ENCODE assay signal across 11 cellular contexts in the genomic region with DNA sequence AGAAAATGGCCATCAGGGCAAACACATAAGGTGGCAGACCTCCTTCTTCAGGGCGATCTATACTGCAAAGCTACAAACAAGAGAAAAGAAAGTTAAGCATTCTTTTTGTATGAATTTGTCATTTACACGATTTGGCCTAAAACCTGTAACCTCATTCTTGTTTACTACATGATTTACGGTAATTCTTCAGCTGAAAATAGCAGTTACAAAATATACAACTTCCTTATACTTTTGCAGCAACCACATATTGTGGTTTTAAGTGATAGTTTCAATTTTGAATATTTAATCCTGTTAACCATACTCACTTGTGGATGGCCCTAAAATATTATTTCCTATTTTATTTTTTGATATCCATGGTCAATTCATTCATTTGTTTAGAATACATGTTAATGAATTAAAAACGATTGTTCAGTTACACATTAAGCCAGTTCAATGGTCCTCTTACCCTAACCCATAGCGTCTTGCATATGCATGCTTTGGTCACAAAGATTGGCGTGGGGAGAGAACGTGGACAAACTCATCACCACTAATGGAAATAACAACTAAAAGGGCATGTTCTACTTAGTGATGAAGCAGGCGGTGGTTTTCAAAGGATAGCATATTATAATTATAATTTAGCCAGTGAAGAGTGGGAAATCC. TPM values are rescaled to one million over a fixed set of nuclear protein-coding genes. Genes with fewer than 3 reads are reported as not detected.
DNase-seq lines count a peak whose midpoint lies in the region; ATAC-seq and TF ChIP-seq lines count a peak whose summit lies in the region.
"Had no signal": no experiment of that assay in that cellular context is flagged by ENCODE, and none has a peak within 500 bp of the region (broad histone marks: within the 10 kb centered on the region; RNA-seq: fewer than 3 reads in every experiment).

No MANE protein-coding gene starts in this region.

- no peak for TF ChIP-seq CTCF in activated B cell treated with CpG ODN at 0.5 μM for 24 hours (IDR thresholded peaks at IDR 0.05)
- no peak for TF ChIP-seq CTCF in spleen (IDR thresholded peaks at IDR 0.05 in 8 of 11, conservative IDR thresholded peaks at IDR 0.05 in 3 of 11)

- CTCF ChIA-PET in activated CD4-positive, alpha-beta T cell treated with anti-CD3 and anti-CD28 coated beads for 36 hours (lab: Charles Lee), result no interaction called here
- CTCF ChIA-PET in activated B cell treated with CpG ODN at 0.5 μM for 24 hours (lab: Charles Lee), result interaction anchor here (0.6 to 0.8 kb wide), 2 partner anchors 27 to 76 kb away, joined by 3 read pairs; no protein-coding TSS in a partner anchor

- H3K27ac Mint-ChIP-seq in activated CD4-positive, alpha-beta T cell treated with anti-CD3 and anti-CD28 coated beads for 36 hours, result peak overlapping the region; percentile 42
- H3K27ac Mint-ChIP-seq in activated B cell treated with CpG ODN at 0.5 μM for 24 hours, result peak overlapping the region; percentile 51

- H3K27me3 Mint-ChIP-seq in activated CD4-positive, alpha-beta T cell treated with anti-CD3 and anti-CD28 coated beads for 36 hours, result no peaks in the 10 kb centered on the region
- no peaks in the 10 kb centered on the region for H3K27me3 Mint-ChIP-seq in activated B cell treated with CpG ODN at 0.5 μM for 24 hours

- peaks cover 22 to 83% (median 45%) of the 10 kb centered on the region in 6 donors for H3K4me1 ChIP-seq in spleen

- peaks cover 44% of the 10 kb centered on the region for H3K4me1 Mint-ChIP-seq in activated CD4-positive, alpha-beta T cell treated with anti-CD3 and anti-CD28 coated beads for 36 hours
- peaks cover 53% of the 10 kb centered on the region for H3K4me1 Mint-ChIP-seq in activated B cell treated with CpG ODN at 0.5 μM for 24 hours

- peaks cover 86% of the 10 kb centered on the region for H3K36me3 Mint-ChIP-seq in activated CD4-positive, alpha-beta T cell treated with anti-CD3 and anti-CD28 coated beads for 36 hours (ENCODE audit: low read depth)
- peaks cover 94% of the 10 kb centered on the region for H3K36me3 Mint-ChIP-seq in activated B cell treated with CpG ODN at 0.5 μM for 24 hours (ENCODE audit: low read depth)

- H3K9me3 ChIP-seq in spleen, result no peaks in the 10 kb centered on the region
- H3K9me3 ChIP-seq: SJSA1 had no signal

- peaks cover 2 to 100% (median 66%) of the 10 kb centered on the region in 6 donors for H3K36me3 ChIP-seq in spleen

- H3K4me3 Mint-ChIP-seq in activated CD4-positive, alpha-beta T cell treated with anti-CD3 and anti-CD28 coated beads for 36 hours, result no peak overlapping the region
- peak overlapping the region; percentile 49 for H3K4me3 Mint-ChIP-seq in activated B cell treated with CpG ODN at 0.5 μM for 24 hours

- no peak for TF ChIP-seq POLR2A in spleen (IDR thresholded peaks at IDR 0.05)

- peak overlapping the region; percentile 7 to 84 (median 70) for H3K27ac ChIP-seq in spleen
- H3K27ac ChIP-seq: SJSA1 had no signal

- DNase-seq in activated CD4-positive, alpha-beta T cell treated with anti-CD3 and anti-CD28 coated beads for 36 hours, result no peak
- DNase-seq in activated CD4-positive, alpha-beta T cell treated with anti-CD3 and anti-CD28 coated beads, Interleukin-2, amount 50 U/mL, for 1 hour, result no peak
- no peak for DNase-seq in activated B cell treated with CpG ODN at 0.5 μM for 24 hours
- DNase-seq in spleen, result no peak
- no peak for DNase-seq in kidney glomerular epithelial cell (lab: John Stamatoyannopoulos, UW)
- no peak for DNase-seq in hepatic stellate cell (ENCODE audit: low spot score)
- DNase-seq in NCI-H510A (lab: John Stamatoyannopoulos, UW), result no peak
- DNase-seq: glutamatergic neuron, NCI-H2081 had no signal

- POLR2A ChIA-PET in activated CD4-positive, alpha-beta T cell treated with anti-CD3 and anti-CD28 coated beads for 36 hours (lab: Charles Lee), result no interaction called here
- POLR2A ChIA-PET in activated B cell treated with CpG ODN at 0.5 μM for 24 hours (lab: Charles Lee), result interaction anchor here (0.6 to 1.3 kb wide), 4 partner anchors 13 to 415 kb away, joined by 3 to 4 read pairs (median 4); partner anchors contain the start of gene ISCA1

- H3K9me3 Mint-ChIP-seq in activated CD4-positive, alpha-beta T cell treated with anti-CD3 and anti-CD28 coated beads for 36 hours (ENCODE audit: low read depth), result no peaks in the 10 kb centered on the region
- peaks cover 2% of the 10 kb centered on the region for H3K9me3 Mint-ChIP-seq in activated B cell treated with CpG ODN at 0.5 μM for 24 hours

- no peak for ATAC-seq in activated CD4-positive, alpha-beta T cell treated with anti-CD3 and anti-CD28 coated beads for 36 hours
- ATAC-seq in HG02938 (IDR thresholded peaks at IDR 0.05; ENCODE audit: unreplicated experiment), result peak; percentile 32
- peak; percentile 25 for ATAC-seq in activated B cell treated with CpG ODN at 0.5 μM for 24 hours (ENCODE audit: low read depth)

- intact Hi-C loops in activated CD4-positive, alpha-beta T cell treated with anti-CD3 and anti-CD28 coated beads for 36 hours (cut with DNase I, micrococcal nuclease), result loop anchor here in 1 of 2 experiments (2.0 kb wide), 1 partner anchor 15 kb away; no protein-coding TSS in a partner anchor
- intact Hi-C loops in activated B cell treated with CpG ODN at 0.5 μM for 24 hours (cut with micrococcal nuclease) (loop anchor here (2.0 kb wide), 1 partner anchor 21 kb away; no protein-coding TSS in a partner anchor), spleen (cut with DNase I; ENCODE audit: low total_unique reads) (no loop called here)

- H3K27me3 ChIP-seq in spleen (replicated peaks in 1 of 7), result no peaks in the 10 kb centered on the region
- H3K27me3 ChIP-seq: SJSA1 had no signal

- peak overlapping the region in 6 of 8 donors; percentile 8 to 58 (median 18) for H3K4me3 ChIP-seq in spleen
- H3K4me3 ChIP-seq: SJSA1 had no signal

- 33 to 48% (median 35%) methylated on average over 8 of the region's 8 CpGs for WGBS in spleen, 5 donors

RNA-seq across cellular contexts. Expression of gene TUT7, which starts 16.6 kb away (rescaled TPM):
- 10 to 100 TPM; 31.5 to 39.2 TPM for total RNA-seq in activated CD4-positive, alpha-beta T cell treated with anti-CD3 and anti-CD28 coated beads for 36 hours
- total RNA-seq in activated B cell treated with CpG ODN at 0.5 μM for 24 hours (43.8 and 50.4 TPM in 2 replicates), spleen (100 to 1,000 TPM in 2 of 7 donors, 10 to 100 TPM in 5; 52.6 to 119 (median 63.0) TPM)
- polyA plus RNA-seq in spleen, result 10 to 100 TPM; 17.9 to 20.8 (median 20.1) TPM

RNA-seq across cellular contexts. Expression of gene ISCA1, which starts 55.2 kb away (rescaled TPM):
- 10 to 100 TPM; 27.1 to 27.4 TPM for total RNA-seq in activated CD4-positive, alpha-beta T cell treated with anti-CD3 and anti-CD28 coated beads for 36 hours
- total RNA-seq in activated B cell treated with CpG ODN at 0.5 μM for 24 hours, result 16.0 TPM in 2 replicates
- total RNA-seq in spleen, result 10 to 100 TPM; 19.1 to 35.5 (median 28.9) TPM
- 10 to 100 TPM; 15.3 to 27.1 (median 20.8) TPM for polyA plus RNA-seq in spleen
